In the genomic region with DNA sequence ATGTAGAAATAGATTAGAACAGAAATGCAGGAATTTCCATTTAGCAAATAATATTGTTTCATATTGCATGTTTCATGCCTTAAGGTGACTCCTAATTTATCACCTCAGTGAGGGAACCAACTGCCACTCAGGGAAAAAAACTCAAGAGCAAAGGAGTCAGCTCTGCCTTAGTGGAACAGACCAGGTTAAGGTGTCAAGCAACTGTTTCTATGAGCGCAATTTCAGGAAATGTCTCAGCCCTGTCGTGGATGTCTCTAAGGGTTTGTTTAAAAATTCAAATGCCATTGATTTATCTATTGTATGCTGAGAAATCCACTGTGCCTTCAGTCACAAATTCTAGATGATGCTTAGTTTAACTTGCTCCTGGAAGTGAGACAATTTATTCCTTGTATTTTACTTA, we compare ENCODE assay signal across 11 cellular contexts. TPM values are rescaled to one million over a fixed set of nuclear protein-coding genes. Genes with fewer than 3 reads are reported as not detected.
"Had no signal": no experiment of that assay in that cellular context is flagged by ENCODE, and none has a peak within 500 bp of the region (broad histone marks: within the 10 kb centered on the region; RNA-seq: fewer than 3 reads in every experiment).

No MANE protein-coding gene starts in this region.

- DNase-seq: GM23248, GOT3, H7, H9, HCEC 1CT, HFFc6 had no signal

- H3K4me3 Mint-ChIP-seq: GM23338, H9, HFFc6 had no signal

- H3K9me3 Mint-ChIP-seq: GM23338, H9, HFFc6 had no signal

- H3K4me1 Mint-ChIP-seq: GM23338 had no signal

- H3K36me3 ChIP-seq: HAP-1 had no signal

- H3K4me1 ChIP-seq: HAP-1 had no signal

- H3K9me3 ChIP-seq: HAP-1 had no signal

- H3K4me2 ChIP-seq: GM23338 had no signal

- ATAC-seq: GM23338, HCT116 had no signal

- H2AFZ ChIP-seq: GM23248, GM23338 had no signal

- FAIRE-seq: H1, H54 had no signal

- H3K9ac ChIP-seq: GM23248 had no signal

- H3K4me3 ChIP-seq: GM23248, GM23338, HAP-1 had no signal

- H3K27ac ChIP-seq: GM23248 had no signal

- H3K27ac Mint-ChIP-seq: GM23338, H9, HFFc6 had no signal

RNA-seq across cellular contexts. Expression of a gene that starts 34.7 kb away (rescaled TPM):
- total RNA-seq: GM23248 had no signal
